ENCODE assay signal across 1 cellular context in genomic region chr17:78258323-78259229, GRCh38.
TF ChIP-seq lines count a peak whose summit lies in the region.

No MANE protein-coding gene starts in this region.

TF ChIP-seq in K562, 482 proteins besides CTCF, POLR2A, EP300 and RAD21 (continues in another document):
- TF ChIP-seq, protein P1, sequence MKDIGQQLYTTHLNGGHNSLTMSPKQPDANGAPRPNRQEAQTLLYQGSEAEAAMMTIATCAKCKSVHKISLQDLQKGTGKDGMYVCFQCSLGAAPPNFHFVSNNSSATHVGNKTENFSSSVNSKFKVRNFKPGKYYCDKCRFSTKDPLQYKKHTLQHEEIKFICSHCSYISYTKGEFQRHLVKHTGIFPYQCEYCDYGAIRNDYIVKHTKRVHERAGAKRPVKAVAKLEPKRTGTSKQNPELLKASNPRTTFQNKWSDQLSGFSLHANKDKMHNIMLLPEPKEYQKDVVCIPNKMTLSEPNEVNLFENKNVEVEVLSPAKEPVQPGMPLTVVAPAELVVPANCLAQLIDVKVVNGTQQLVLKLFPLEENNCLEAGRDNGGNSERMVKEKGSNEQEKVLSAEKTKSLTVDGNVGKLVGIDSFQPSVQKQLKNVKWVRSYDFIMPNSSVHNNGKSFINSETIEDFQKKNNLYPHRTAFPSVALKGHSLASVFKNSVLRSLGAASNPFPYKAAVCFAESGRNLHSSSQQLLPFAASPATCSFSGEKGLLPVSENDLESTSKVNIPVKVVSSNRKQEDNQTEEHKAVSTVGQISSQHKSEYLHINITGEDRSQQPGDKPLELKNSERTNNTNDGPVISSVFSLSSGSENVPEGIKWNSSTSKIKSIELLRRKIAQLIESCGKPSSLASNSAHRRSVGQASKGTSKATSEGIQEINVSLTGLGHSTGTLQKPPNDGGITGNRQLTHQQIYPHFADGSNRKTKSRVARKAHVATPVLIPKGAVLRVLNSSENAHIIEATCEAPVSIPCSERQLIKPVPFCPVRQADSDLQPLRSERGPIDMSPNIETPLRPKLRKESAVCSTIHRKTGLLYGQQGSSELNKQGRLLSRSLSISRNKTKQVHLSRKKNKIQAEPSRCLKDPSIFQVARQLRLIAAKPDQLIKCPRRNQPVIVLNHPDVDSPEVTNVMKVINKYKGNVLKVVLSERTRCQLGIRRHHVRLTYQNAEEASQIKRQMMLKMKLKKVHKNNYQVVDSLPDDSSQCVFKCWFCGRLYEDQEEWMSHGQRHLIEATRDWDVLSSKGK (CRISPR knock-in tag; IDR thresholded peaks at IDR 0.05), result no peak
- TF ChIP-seq CBX8 (IDR thresholded peaks at IDR 0.05; ENCODE audit: borderline replicate concordance, extremely low read depth, low read depth, low read length, poor library complexity, severe bottlenecking) (no peak), CTBP1 (IDR thresholded peaks at IDR 0.05; ENCODE audit: borderline replicate concordance) (peak; percentile 66; the same call in 1 of the 2 replicates), JUNB (CRISPR knock-in tag; conservative IDR thresholded peaks at IDR 0.05) (no peak), GTF3C2 (IDR thresholded peaks at IDR 0.05; ENCODE audit: borderline replicate concordance, extremely low read depth, insufficient read length) (no peak), TAF15 (IDR thresholded peaks at IDR 0.05; ENCODE audit: low read depth, low read length) (no peak), BACH1 (tag; IDR thresholded peaks at IDR 0.05) (no peak), ZNF586 (CRISPR knock-in tag; conservative IDR thresholded peaks at IDR 0.05) (no peak), KDM4B (IDR thresholded peaks at IDR 0.05; ENCODE audit: borderline replicate concordance in 2 of 2, low read depth in 1 of 2) (peak in 1 of 2 experiments; percentile 19; a peak in 1 of 4 replicates), GTF2E2 (tag; IDR thresholded peaks at IDR 0.05) (0 out of 2 replicates have a peak, but pooled peaks have one; percentile 36), ZNF311 (CRISPR knock-in tag; IDR thresholded peaks at IDR 0.05) (peak; percentile 68), FOS (IDR thresholded peaks at IDR 0.05; ENCODE audit: extremely low read depth, insufficient read length) (no peak), ZNF764 (CRISPR knock-in tag; IDR thresholded peaks at IDR 0.05; ENCODE audit: low read depth) (no peak), USF2 (CRISPR knock-in tag; IDR thresholded peaks at IDR 0.05) (no peak), ESRRA (IDR thresholded peaks at IDR 0.05; ENCODE audit: borderline replicate concordance, low read depth) (peak; percentile 65; the same call in 1 of the 2 replicates), PREB (CRISPR knock-in tag; IDR thresholded peaks at IDR 0.05) (no peak), SMAD2 (IDR thresholded peaks at IDR 0.05; ENCODE audit: low read depth, low read length) (no peak), TGIF2 (CRISPR knock-in tag; IDR thresholded peaks at IDR 0.05) (no peak), SMARCE1 (IDR thresholded peaks at IDR 0.05) (peak; percentile 31; the same call in 1 of the 2 replicates), KHSRP (IDR thresholded peaks at IDR 0.05) (no peak), GABPB1 (CRISPR knock-in tag; IDR thresholded peaks at IDR 0.05) (peak; percentile 78), MEIS2 (IDR thresholded peaks at IDR 0.05; ENCODE audit: partially characterized antibody) (no peak), ZC3H4 (CRISPR knock-in tag; IDR thresholded peaks at IDR 0.05; ENCODE audit: borderline replicate concordance) (no peak), ZNF584 (CRISPR knock-in tag; IDR thresholded peaks at IDR 0.05; ENCODE audit: low read depth) (0 out of 2 replicates have a peak, but pooled peaks have one; percentile 61), ZNF134 (CRISPR knock-in tag; conservative IDR thresholded peaks at IDR 0.05) (0 out of 2 replicates have a peak, but pooled peaks have one; percentile 31), ZNF224 (CRISPR knock-in tag; IDR thresholded peaks at IDR 0.05) (no peak), CHCHD3 (CRISPR knock-in tag; IDR thresholded peaks at IDR 0.05) (no peak), SRSF9 (IDR thresholded peaks at IDR 0.05; ENCODE audit: borderline replicate concordance, low read depth, low read length) (no peak), ELK3 (CRISPR knock-in tag; IDR thresholded peaks at IDR 0.05) (no peak), FOXA3 (CRISPR knock-in tag; conservative IDR thresholded peaks at IDR 0.05 in 1 of 2, IDR thresholded peaks at IDR 0.05 in 1 of 2) (no peak), KDM5B (IDR thresholded peaks at IDR 0.05; ENCODE audit: insufficient replicate concordance, low read depth, low read length) (no peak), ZFPM2 (CRISPR knock-in tag; IDR thresholded peaks at IDR 0.05) (no peak), NR1H2 (CRISPR knock-in tag; IDR thresholded peaks at IDR 0.05) (no peak), CC2D1A (IDR thresholded peaks at IDR 0.05) (no peak), RNF2 (IDR thresholded peaks at IDR 0.05) (peak; percentile 90; the same call in 1 of the 2 replicates), PHF20 (IDR thresholded peaks at IDR 0.05; ENCODE audit: partially characterized antibody) (no peak), ATF6 (CRISPR knock-in tag; IDR thresholded peaks at IDR 0.05) (no peak), COPS2 (conservative IDR thresholded peaks at IDR 0.05) (no peak), XRCC3 (IDR thresholded peaks at IDR 0.05) (no peak), HDAC1 (IDR thresholded peaks at IDR 0.05) (no peak), ZNF253 (CRISPR knock-in tag; conservative IDR thresholded peaks at IDR 0.05) (no peak), MYBL2 (IDR thresholded peaks at IDR 0.05; ENCODE audit: low read depth) (no peak), MYBL2 (CRISPR knock-in tag; IDR thresholded peaks at IDR 0.05; ENCODE audit: borderline replicate concordance) (no peak), SIRT6 (IDR thresholded peaks at IDR 0.05; ENCODE audit: low read depth, low read length) (no peak), ZNF143 (CRISPR knock-in tag; IDR thresholded peaks at IDR 0.05) (no peak), RBM39 (optimal IDR thresholded peaks at IDR 0.05; ENCODE audit: low read depth, low read length) (no peak), NR4A1 (CRISPR knock-in tag; IDR thresholded peaks at IDR 0.05) (0 out of 2 replicates have a peak, but pooled peaks have one; percentile 23), NR4A1 (tag; IDR thresholded peaks at IDR 0.05) (peak; percentile 63)
- TF ChIP-seq, protein P2, sequence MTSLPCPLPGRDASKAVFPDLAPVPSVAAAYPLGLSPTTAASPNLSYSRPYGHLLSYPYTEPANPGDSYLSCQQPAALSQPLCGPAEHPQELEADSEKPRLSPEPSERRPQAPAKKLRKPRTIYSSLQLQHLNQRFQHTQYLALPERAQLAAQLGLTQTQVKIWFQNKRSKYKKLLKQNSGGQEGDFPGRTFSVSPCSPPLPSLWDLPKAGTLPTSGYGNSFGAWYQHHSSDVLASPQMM (CRISPR knock-in tag; IDR thresholded peaks at IDR 0.05), result no peak
- TF ChIP-seq, protein P3, sequence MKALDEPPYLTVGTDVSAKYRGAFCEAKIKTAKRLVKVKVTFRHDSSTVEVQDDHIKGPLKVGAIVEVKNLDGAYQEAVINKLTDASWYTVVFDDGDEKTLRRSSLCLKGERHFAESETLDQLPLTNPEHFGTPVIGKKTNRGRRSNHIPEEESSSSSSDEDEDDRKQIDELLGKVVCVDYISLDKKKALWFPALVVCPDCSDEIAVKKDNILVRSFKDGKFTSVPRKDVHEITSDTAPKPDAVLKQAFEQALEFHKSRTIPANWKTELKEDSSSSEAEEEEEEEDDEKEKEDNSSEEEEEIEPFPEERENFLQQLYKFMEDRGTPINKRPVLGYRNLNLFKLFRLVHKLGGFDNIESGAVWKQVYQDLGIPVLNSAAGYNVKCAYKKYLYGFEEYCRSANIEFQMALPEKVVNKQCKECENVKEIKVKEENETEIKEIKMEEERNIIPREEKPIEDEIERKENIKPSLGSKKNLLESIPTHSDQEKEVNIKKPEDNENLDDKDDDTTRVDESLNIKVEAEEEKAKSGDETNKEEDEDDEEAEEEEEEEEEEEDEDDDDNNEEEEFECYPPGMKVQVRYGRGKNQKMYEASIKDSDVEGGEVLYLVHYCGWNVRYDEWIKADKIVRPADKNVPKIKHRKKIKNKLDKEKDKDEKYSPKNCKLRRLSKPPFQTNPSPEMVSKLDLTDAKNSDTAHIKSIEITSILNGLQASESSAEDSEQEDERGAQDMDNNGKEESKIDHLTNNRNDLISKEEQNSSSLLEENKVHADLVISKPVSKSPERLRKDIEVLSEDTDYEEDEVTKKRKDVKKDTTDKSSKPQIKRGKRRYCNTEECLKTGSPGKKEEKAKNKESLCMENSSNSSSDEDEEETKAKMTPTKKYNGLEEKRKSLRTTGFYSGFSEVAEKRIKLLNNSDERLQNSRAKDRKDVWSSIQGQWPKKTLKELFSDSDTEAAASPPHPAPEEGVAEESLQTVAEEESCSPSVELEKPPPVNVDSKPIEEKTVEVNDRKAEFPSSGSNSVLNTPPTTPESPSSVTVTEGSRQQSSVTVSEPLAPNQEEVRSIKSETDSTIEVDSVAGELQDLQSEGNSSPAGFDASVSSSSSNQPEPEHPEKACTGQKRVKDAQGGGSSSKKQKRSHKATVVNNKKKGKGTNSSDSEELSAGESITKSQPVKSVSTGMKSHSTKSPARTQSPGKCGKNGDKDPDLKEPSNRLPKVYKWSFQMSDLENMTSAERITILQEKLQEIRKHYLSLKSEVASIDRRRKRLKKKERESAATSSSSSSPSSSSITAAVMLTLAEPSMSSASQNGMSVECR (CRISPR knock-in tag; IDR thresholded peaks at IDR 0.05), result no peak
- TF ChIP-seq, protein P4, sequence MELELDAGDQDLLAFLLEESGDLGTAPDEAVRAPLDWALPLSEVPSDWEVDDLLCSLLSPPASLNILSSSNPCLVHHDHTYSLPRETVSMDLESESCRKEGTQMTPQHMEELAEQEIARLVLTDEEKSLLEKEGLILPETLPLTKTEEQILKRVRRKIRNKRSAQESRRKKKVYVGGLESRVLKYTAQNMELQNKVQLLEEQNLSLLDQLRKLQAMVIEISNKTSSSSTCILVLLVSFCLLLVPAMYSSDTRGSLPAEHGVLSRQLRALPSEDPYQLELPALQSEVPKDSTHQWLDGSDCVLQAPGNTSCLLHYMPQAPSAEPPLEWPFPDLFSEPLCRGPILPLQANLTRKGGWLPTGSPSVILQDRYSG (tag; conservative IDR thresholded peaks at IDR 0.05; ENCODE audit: low read depth), result no peak
